Comparison of ENCODE assay signal across 9 cellular contexts in the genomic region with DNA sequence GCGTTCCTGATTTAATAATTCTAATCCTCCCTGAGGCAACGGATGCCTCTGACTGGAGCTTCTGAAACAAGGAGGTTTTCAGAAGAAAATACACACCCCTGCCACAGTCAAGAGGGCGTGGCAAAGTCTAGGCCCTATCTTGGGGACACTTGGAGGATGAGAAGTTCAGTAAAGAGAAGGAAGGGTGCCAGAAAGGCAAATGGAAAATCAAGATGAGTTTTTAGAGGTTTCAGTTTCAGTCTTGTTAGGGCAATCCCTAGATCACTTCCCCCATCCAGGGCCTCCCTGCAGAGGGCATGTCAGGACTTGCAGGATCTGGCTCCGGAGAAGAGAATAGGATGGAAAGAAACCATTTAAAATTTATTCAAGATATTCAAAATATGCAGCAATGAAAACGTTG. TPM values are rescaled to one million over a fixed set of nuclear protein-coding genes. Genes with fewer than 3 reads are reported as not detected.
DNase-seq lines count a peak whose midpoint lies in the region; ATAC-seq and TF ChIP-seq lines count a peak whose summit lies in the region.
"Had no signal": no experiment of that assay in that cellular context is flagged by ENCODE, and none has a peak within 500 bp of the region (broad histone marks: within the 10 kb centered on the region; RNA-seq: fewer than 3 reads in every experiment).

No MANE protein-coding gene starts in this region.

- H3K4me3 ChIP-seq in RWPE2 (ENCODE audit: severe bottlenecking) (peak overlapping the region; percentile 13), osteoblast (ENCODE audit: insufficient read depth, low read length) (peak overlapping the region; percentile 23)

- TF ChIP-seq CTCF in RWPE2 (IDR thresholded peaks at IDR 0.05; ENCODE audit: poor library complexity, severe bottlenecking) = no peak
- no peak for TF ChIP-seq CTCF in osteoblast (IDR thresholded peaks at IDR 0.05; ENCODE audit: extremely low read depth, low read depth, low read length)

- H3K27me3 Mint-ChIP-seq in natural killer cell treated with Interleukin-12 subunit alpha and Interleukin-12 subunit beta and Interleukin-15 and Interleukin-18, amount 100 ng/mL, for 72 hours = peaks cover 0 to 6% of the 10 kb centered on the region in 2 donors

- H3K36me3 ChIP-seq in RWPE2 (ENCODE audit: low read depth) = no peaks in the 10 kb centered on the region
- H3K36me3 ChIP-seq in osteoblast (ENCODE audit: insufficient read depth, low read length) = no peaks in the 10 kb centered on the region

- H3K79me2 ChIP-seq in osteoblast (ENCODE audit: insufficient read depth, low read length) = no peaks in the 10 kb centered on the region

- peak overlapping the region; percentile 7 for H2AFZ ChIP-seq in osteoblast (ENCODE audit: low read length)

- H3K4me1 Mint-ChIP-seq in natural killer cell treated with Interleukin-12 subunit alpha and Interleukin-12 subunit beta and Interleukin-15 and Interleukin-18, amount 100 ng/mL, for 72 hours (ENCODE audit: low read depth in 2 of 2) = no peaks in the 10 kb centered on the region

- DNase-seq in GM04503 (ENCODE audit: low read depth) (peak; percentile 97), RWPE2 (ENCODE audit: low spot score) (peak; percentile 87), fibroblast of peridontal ligament (ENCODE audit: extremely low read depth) (peak; percentile 99), osteoblast (ENCODE audit: insufficient read length, low spot score, missing footprints) (peak; percentile 90)
- no peak for DNase-seq in natural killer cell treated with Interleukin-12 subunit alpha and Interleukin-12 subunit beta and Interleukin-15 and Interleukin-18, amount 100 ng/mL, for 72 hours (ENCODE audit: low spot score)

- no peaks in the 10 kb centered on the region for H3K36me3 Mint-ChIP-seq in natural killer cell treated with Interleukin-12 subunit alpha and Interleukin-12 subunit beta and Interleukin-15 and Interleukin-18, amount 100 ng/mL, for 72 hours

- H3K9me3 ChIP-seq in RWPE2 (ENCODE audit: severe bottlenecking) (peaks cover 2% of the 10 kb centered on the region), osteoblast (ENCODE audit: low read depth, low read length) (no peaks in the 10 kb centered on the region)

- H3K4me2 ChIP-seq in osteoblast (ENCODE audit: insufficient read depth, low read length) = peak overlapping the region; percentile 73

- H3K27ac ChIP-seq in RWPE2 (ENCODE audit: poor library complexity, severe bottlenecking) (peak overlapping the region; percentile 91), osteoblast (ENCODE audit: low read depth, low read length) (peak overlapping the region; percentile 71)

- H3K27me3 ChIP-seq in RWPE2 (ENCODE audit: insufficient read depth, poor library complexity, severe bottlenecking) (no peaks in the 10 kb centered on the region), osteoblast (ENCODE audit: insufficient read depth, low read length) (no peaks in the 10 kb centered on the region)

- ATAC-seq in HG03432 (IDR thresholded peaks at IDR 0.05; ENCODE audit: unreplicated experiment) (peak; percentile 80), RWPE2 (ENCODE audit: low read depth) (peak; percentile 94), HG03280 (IDR thresholded peaks at IDR 0.05; ENCODE audit: unreplicated experiment) (no peak), GM21526 (IDR thresholded peaks at IDR 0.05; ENCODE audit: low FRiP score, unreplicated experiment) (no peak)
- no peak for ATAC-seq in natural killer cell treated with Interleukin-12 subunit alpha and Interleukin-12 subunit beta and Interleukin-15 and Interleukin-18, amount 100 ng/mL, for 72 hours

- H3K4me1 ChIP-seq in RWPE2 (ENCODE audit: insufficient read depth, poor library complexity, severe bottlenecking) = peaks cover 24% of the 10 kb centered on the region
- peaks cover 28% of the 10 kb centered on the region for H3K4me1 ChIP-seq in osteoblast (ENCODE audit: insufficient read depth, low read length)

- peak overlapping the region in 1 of 2 donors; percentile 45 for H3K27ac Mint-ChIP-seq in natural killer cell treated with Interleukin-12 subunit alpha and Interleukin-12 subunit beta and Interleukin-15 and Interleukin-18, amount 100 ng/mL, for 72 hours
- H3K27ac Mint-ChIP-seq: T-helper 1 cell treated with Interleukin-12 subunit alpha and Interleukin-12 subunit beta and Interleukin-4 antibody, amounts not matched to agents 30 μg/mL and 1 μg/mL, for 36 hours had no signal

- no peaks in the 10 kb centered on the region for H4K20me1 ChIP-seq in osteoblast (ENCODE audit: insufficient read depth, low read length)

- no peaks in the 10 kb centered on the region for H3K9me3 Mint-ChIP-seq in natural killer cell treated with Interleukin-12 subunit alpha and Interleukin-12 subunit beta and Interleukin-15 and Interleukin-18, amount 100 ng/mL, for 72 hours
- H3K9me3 Mint-ChIP-seq: T-helper 1 cell treated with Interleukin-12 subunit alpha and Interleukin-12 subunit beta and Interleukin-4 antibody, amounts not matched to agents 30 μg/mL and 1 μg/mL, for 36 hours had no signal

- no peak overlapping the region for H3K4me3 Mint-ChIP-seq in natural killer cell treated with Interleukin-12 subunit alpha and Interleukin-12 subunit beta and Interleukin-15 and Interleukin-18, amount 100 ng/mL, for 72 hours
- H3K4me3 Mint-ChIP-seq: T-helper 1 cell treated with Interleukin-12 subunit alpha and Interleukin-12 subunit beta and Interleukin-4 antibody, amounts not matched to agents 30 μg/mL and 1 μg/mL, for 36 hours had no signal

RNA-seq across cellular contexts. Expression of a gene that starts 28.5 kb away (rescaled TPM):
- 69.2 and 86.5 TPM in 2 replicates for total RNA-seq in osteoblast
- total RNA-seq in natural killer cell treated with Interleukin-12 subunit alpha and Interleukin-12 subunit beta and Interleukin-15 and Interleukin-18, amount 100 ng/mL, for 72 hours = 1 to 10 TPM; 1.5 to 3.9 TPM

Comparison
In these comparisons a context has a peak if more than half of its experiments do, and no peak if none do; other contexts are left out.
1. ATAC-seq: peak in HG03432 (single experiment) and RWPE2 (single experiment); none in HG03280 (single experiment), natural killer cell treated with Interleukin-12 subunit alpha and Interleukin-12 subunit beta and Interleukin-15 and Interleukin-18, amount 100 ng/mL, for 72 hours (0 of 2) and GM21526 (single experiment).
2. RNA of a gene that starts 28.5 kb away (total RNA-seq): 69.2 to 86.5 TPM in osteoblast; 1.5 to 3.9 TPM in natural killer cell treated with Interleukin-12 subunit alpha and Interleukin-12 subunit beta and Interleukin-15 and Interleukin-18, amount 100 ng/mL, for 72 hours; every median in the first group is over 10 times any median in the second.